1 cellular context compared by ENCODE assay signal in the genomic region with DNA sequence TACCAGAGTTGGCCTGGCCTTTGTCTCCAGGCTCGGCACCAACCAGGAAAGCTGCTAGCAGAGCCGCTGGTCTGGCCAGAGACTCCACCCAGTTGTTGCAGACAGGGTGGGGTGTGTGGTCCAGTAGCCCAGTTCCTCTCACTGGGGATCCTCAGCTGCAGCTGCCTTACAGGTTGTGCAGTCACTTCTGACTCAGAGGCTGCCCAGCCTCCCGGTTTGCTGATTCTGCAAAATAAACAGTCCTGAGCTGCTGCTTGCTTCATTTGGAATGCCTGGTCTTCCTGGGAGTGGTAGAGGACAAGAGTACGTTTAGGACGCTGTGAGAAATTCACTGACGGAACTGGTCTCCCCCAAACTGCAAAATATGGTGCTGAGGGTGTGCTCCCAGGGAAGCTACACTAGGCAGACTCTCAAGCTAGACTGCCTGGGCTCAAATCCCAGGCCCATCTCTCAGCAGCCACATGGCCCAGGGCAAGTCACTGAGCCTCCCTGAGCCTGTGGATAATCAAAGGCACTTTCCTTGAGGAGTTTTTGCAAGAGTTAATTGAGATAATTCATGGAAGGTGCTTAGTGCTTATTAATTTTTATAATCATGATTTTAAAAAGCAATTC.
TF ChIP-seq lines count a peak whose summit lies in the region.

No MANE protein-coding gene starts in this region.

TF ChIP-seq in H1, 55 proteins besides CTCF, POLR2A, EP300 and RAD21:
- TF ChIP-seq, protein P1, sequence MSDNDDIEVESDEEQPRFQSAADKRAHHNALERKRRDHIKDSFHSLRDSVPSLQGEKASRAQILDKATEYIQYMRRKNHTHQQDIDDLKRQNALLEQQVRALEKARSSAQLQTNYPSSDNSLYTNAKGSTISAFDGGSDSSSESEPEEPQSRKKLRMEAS (IDR thresholded peaks at IDR 0.05) = no peak
- TF ChIP-seq MAFK (IDR thresholded peaks at IDR 0.05; ENCODE audit: low read depth, low read length) (peak; percentile 56; the same call in 1 of the 2 replicates), YY1 (IDR thresholded peaks at IDR 0.05; ENCODE audit: low read depth, low read length) (no peak)
